ENCODE assay signal across 9 cellular contexts in genomic region chr9:14353222-14354056, GRCh38. TPM values are rescaled to one million over a fixed set of nuclear protein-coding genes. Genes with fewer than 3 reads are reported as not detected.
DNase-seq lines count a peak whose midpoint lies in the region; ATAC-seq, FAIRE-seq and TF ChIP-seq lines count a peak whose summit lies in the region.
"Had no signal": no experiment of that assay in that cellular context is flagged by ENCODE, and none has a peak within 500 bp of the region (broad histone marks: within the 10 kb centered on the region; RNA-seq: fewer than 3 reads in every experiment).

No MANE protein-coding gene starts in this region.

- H3K36me3 ChIP-seq in small intestine (ENCODE audit: control insufficient read depth in 2 of 2, insufficient read depth in 2 of 2, low read length in 2 of 2), result no peaks in the 10 kb centered on the region
- H3K36me3 ChIP-seq: BLaER1 had no signal

- WGBS in small intestine, 3 donors, result 14 to 15% (median 15%) methylated on average over 18 of the region's 18 CpGs

- H3K9me3 ChIP-seq in small intestine (ENCODE audit: control insufficient read depth, low read depth), result no peaks in the 10 kb centered on the region
- H3K9me3 ChIP-seq: BLaER1 had no signal

- no peak overlapping the region for H3K27ac ChIP-seq in small intestine (ENCODE audit: low read depth in 1 of 2, low read length in 1 of 2)
- H3K27ac ChIP-seq: BLaER1 had no signal

- no peak overlapping the region for H3K4me3 ChIP-seq in astrocyte of the cerebellum (ENCODE audit: low read depth, low read length)
- no peak overlapping the region for H3K4me3 ChIP-seq in small intestine (ENCODE audit: low read depth in 1 of 2, low read length in 2 of 2)
- H3K4me3 ChIP-seq: BLaER1 had no signal

- FAIRE-seq in small intestine (lab: Jason Lieb, UNC), result no peak

- DNase-seq in NCI-H1092 (lab: John Stamatoyannopoulos, UW) (peak; percentile 87), NCI-H1092 treated with DMSO at 0.1 percent for 48 hours (lab: John Stamatoyannopoulos, UW) (no peak), NCI-H146 treated with DMSO at 0.1 percent for 48 hours (lab: John Stamatoyannopoulos, UW; ENCODE audit: unreplicated experiment) (peak; percentile 84), T-helper 9 cell (peak; percentile 68), astrocyte of the cerebellum (ENCODE audit: low read depth) (peak; percentile 73), hypothalamus (lab: John Stamatoyannopoulos, UW) (peak; percentile 32 to 99 (median 86)), small intestine (peak; percentile 78)

- TF ChIP-seq CTCF in astrocyte of the cerebellum (IDR thresholded peaks at IDR 0.05; ENCODE audit: low read depth, low read length, missing control alignments), result peak; percentile 89

- peaks cover 0 to 2% of the 10 kb centered on the region in 2 donors for H3K4me1 ChIP-seq in small intestine (ENCODE audit: control insufficient read depth in 2 of 2, insufficient read depth in 1 of 2, low read depth in 1 of 2, low read length in 1 of 2)

- peaks cover 0 to 13% of the 10 kb centered on the region in 2 donors for H3K27me3 ChIP-seq in small intestine (ENCODE audit: control insufficient read depth in 2 of 2, insufficient read depth in 2 of 2, low read length in 2 of 2)

- peak; percentile 92 for ATAC-seq in HG02798 (IDR thresholded peaks at IDR 0.05; ENCODE audit: poor library complexity, unreplicated experiment)

- in situ Hi-C loops in astrocyte of the cerebellum (cut with HindIII; ENCODE audit: low sequenced_read_pairs), result loop anchor here (25.0 kb wide), 1 partner anchor 916 kb away; no protein-coding TSS in a partner anchor

RNA-seq across cellular contexts. Expression of gene NFIB, which starts 39.5 kb away (rescaled TPM):
- 10 to 100 TPM in 2 of 3 donors, 1 to 10 TPM in 1; 7.8 to 15.9 (median 11.2) TPM for polyA plus RNA-seq in small intestine
